Comparison of ENCODE assay signal across 8 cellular contexts in genomic region chr13:102773441-102774209, GRCh38.
DNase-seq lines count a peak whose midpoint lies in the region; ATAC-seq lines count a peak whose summit lies in the region.

TSS of gene TEX30 (minus strand) at chr13:102773786. CDS start at chr13:102770026, 3,760 bp downstream.

- H3K4me3 Mint-ChIP-seq in central memory CD8-positive, alpha-beta T cell = peak within 1 kb of the TSS; percentile 85

- ATAC-seq in GM18873 (IDR thresholded peaks at IDR 0.05; ENCODE audit: low FRiP score, unreplicated experiment) = peak; percentile 87
- ATAC-seq in HG03108 (IDR thresholded peaks at IDR 0.05; ENCODE audit: unreplicated experiment) = peak; percentile 95
- peak; percentile 95 to 97 for ATAC-seq in activated CD4-positive, CD25-positive, alpha-beta regulatory T cell treated with anti-CD3 and anti-CD28 coated beads, Interleukin-2, amount 50 U/mL, for 24 hours
- ATAC-seq in central memory CD8-positive, alpha-beta T cell (replicated peaks; ENCODE audit: extremely low read depth, poor library complexity, severe bottlenecking) = peak; percentile 94

- peaks cover 1% of the 10 kb centered on the region for H3K36me3 Mint-ChIP-seq in central memory CD8-positive, alpha-beta T cell (ENCODE audit: insufficient read depth)

- peaks cover 18% of the 10 kb centered on the region for H3K4me1 Mint-ChIP-seq in central memory CD8-positive, alpha-beta T cell

- DNase-seq in AG08396 (ENCODE audit: low spot score) (peak; percentile 96), NCI-H2196 (lab: John Stamatoyannopoulos, UW; ENCODE audit: unreplicated experiment) (peak; percentile 65), islet precursor cell (peak; percentile 91)
- peak; percentile 78 to 79 for DNase-seq in central memory CD8-positive, alpha-beta T cell (ENCODE audit: low spot score in 2 of 2)
- DNase-seq in stimulated activated CD4-positive, alpha-beta T cell treated with anti-CD3 and anti-CD28 coated beads, Interleukin-12 subunit alpha, Interleukin-12 subunit beta, amount 100 ng/mL, for 48 hours (ENCODE audit: low read depth in 2 of 3, low spot score in 1 of 3) = peak; percentile 69 to 79 (median 76)

- H3K27me3 Mint-ChIP-seq in central memory CD8-positive, alpha-beta T cell = no peaks in the 10 kb centered on the region

- H3K9me3 Mint-ChIP-seq in central memory CD8-positive, alpha-beta T cell = no peaks in the 10 kb centered on the region

- H3K27ac Mint-ChIP-seq in central memory CD8-positive, alpha-beta T cell (ENCODE audit: low read depth) = peak within 1 kb of the TSS; percentile 92

Comparison
In these comparisons a context has a peak if more than half of its experiments do, and no peak if none do; other contexts are left out.
1. Peak in every context shown above with its lines: DNase-seq and ATAC-seq.